Comparison of ENCODE assay signal across 2 cellular contexts in the genomic region with DNA sequence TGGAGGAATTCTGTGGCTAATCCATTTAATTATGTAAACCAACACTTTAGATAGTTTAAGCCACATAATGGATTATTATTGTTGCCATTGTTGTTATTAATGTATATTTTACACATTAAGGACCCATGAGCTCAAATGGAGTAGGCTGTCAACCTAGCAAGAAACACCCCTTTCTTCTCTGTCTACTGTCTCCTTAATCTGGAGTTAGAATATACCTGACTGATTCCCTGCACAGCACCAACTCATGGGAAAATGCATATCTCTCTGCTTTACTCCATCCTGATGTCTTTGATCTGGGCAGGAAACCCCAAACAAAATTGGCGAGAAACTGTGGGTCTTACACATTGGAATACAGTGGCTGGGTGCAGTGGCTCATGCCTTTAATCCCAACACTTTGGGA.
TF ChIP-seq lines count a peak whose summit lies in the region.

No MANE protein-coding gene starts in this region.

TF ChIP-seq in HCT116, 20 proteins besides CTCF, POLR2A, EP300 and RAD21:
- TF ChIP-seq EZH2 (IDR thresholded peaks at IDR 0.05) = no peak
- TF ChIP-seq ELF1 (IDR thresholded peaks at IDR 0.05; ENCODE audit: borderline replicate concordance, low read depth) = no peak
- TF ChIP-seq ZNF274 (IDR thresholded peaks at IDR 0.05; ENCODE audit: low read depth, low read length) = no peak
- no peak for TF ChIP-seq EGR1 (IDR thresholded peaks at IDR 0.05; ENCODE audit: low read depth)
- no peak for TF ChIP-seq JUND (IDR thresholded peaks at IDR 0.05)
- no peak for TF ChIP-seq YY1 (IDR thresholded peaks at IDR 0.05; ENCODE audit: extremely low read depth, insufficient replicate concordance, low read depth, low read length)
- no peak for TF ChIP-seq ZBTB33 (IDR thresholded peaks at IDR 0.05; ENCODE audit: extremely low read depth, insufficient replicate concordance, low read length)
- TF ChIP-seq POLR2AphosphoS5 (IDR thresholded peaks at IDR 0.05; ENCODE audit: low read depth, low read length) = no peak
- TF ChIP-seq, protein P1, sequence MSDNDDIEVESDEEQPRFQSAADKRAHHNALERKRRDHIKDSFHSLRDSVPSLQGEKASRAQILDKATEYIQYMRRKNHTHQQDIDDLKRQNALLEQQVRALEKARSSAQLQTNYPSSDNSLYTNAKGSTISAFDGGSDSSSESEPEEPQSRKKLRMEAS (IDR thresholded peaks at IDR 0.05) = no peak
- no peak for TF ChIP-seq EZH2phosphoT487 (IDR thresholded peaks at IDR 0.05; ENCODE audit: borderline replicate concordance)
- TF ChIP-seq SP1 (IDR thresholded peaks at IDR 0.05; ENCODE audit: low read depth) = no peak
- TF ChIP-seq FOSL1 (IDR thresholded peaks at IDR 0.05; ENCODE audit: low read depth) = no peak
- no peak for TF ChIP-seq SRF (IDR thresholded peaks at IDR 0.05; ENCODE audit: low read depth)
- no peak for TF ChIP-seq CBX3 (IDR thresholded peaks at IDR 0.05; ENCODE audit: low read depth)
- no peak for TF ChIP-seq REST (IDR thresholded peaks at IDR 0.05; ENCODE audit: low read depth)
TF ChIP-seq in HCT116: peak in this region for 0.

TF ChIP-seq in SK-N-SH, 30 proteins besides CTCF, POLR2A, EP300 and RAD21:
- TF ChIP-seq FOSL2 (IDR thresholded peaks at IDR 0.05; ENCODE audit: borderline replicate concordance, low read depth) (no peak), YY1 (IDR thresholded peaks at IDR 0.05; ENCODE audit: low read depth) (no peak)
- TF ChIP-seq, protein P2, sequence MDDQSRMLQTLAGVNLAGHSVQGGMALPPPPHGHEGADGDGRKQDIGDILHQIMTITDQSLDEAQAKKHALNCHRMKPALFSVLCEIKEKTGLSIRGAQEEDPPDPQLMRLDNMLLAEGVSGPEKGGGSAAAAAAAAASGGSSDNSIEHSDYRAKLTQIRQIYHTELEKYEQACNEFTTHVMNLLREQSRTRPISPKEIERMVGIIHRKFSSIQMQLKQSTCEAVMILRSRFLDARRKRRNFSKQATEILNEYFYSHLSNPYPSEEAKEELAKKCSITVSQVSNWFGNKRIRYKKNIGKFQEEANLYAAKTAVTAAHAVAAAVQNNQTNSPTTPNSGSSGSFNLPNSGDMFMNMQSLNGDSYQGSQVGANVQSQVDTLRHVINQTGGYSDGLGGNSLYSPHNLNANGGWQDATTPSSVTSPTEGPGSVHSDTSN (IDR thresholded peaks at IDR 0.05) = no peak
TF ChIP-seq in SK-N-SH: peak in this region for 0.
